ENCODE assay signal across 8 cellular contexts in genomic region chr11:119533931-119534694, GRCh38.
DNase-seq lines count a peak whose midpoint lies in the region; ATAC-seq and TF ChIP-seq lines count a peak whose summit lies in the region.

No MANE protein-coding gene starts in this region.

- peak; percentile 94 for TF ChIP-seq CTCF in epithelial cell of esophagus (IDR thresholded peaks at IDR 0.05; ENCODE audit: insufficient read depth, low read depth, low read length, missing control alignments)

- DNase-seq in EH (ENCODE audit: low read depth), result peak; percentile 62
- peak; percentile 70 for DNase-seq in NCI-H82 treated with DMSO at 0.1 percent for 48 hours (lab: John Stamatoyannopoulos, UW; ENCODE audit: unreplicated experiment)
- peak; percentile 4 to 33 for DNase-seq in activated CD8-positive, alpha-beta memory T cell treated with anti-CD3 and anti-CD28 coated beads for 1 hour (ENCODE audit: extremely low read depth in 1 of 2, low read depth in 1 of 2)
- DNase-seq in epithelial cell of esophagus (ENCODE audit: low read depth), result peak; percentile 68
- DNase-seq in mesenteric fat pad (ENCODE audit: low spot score), result peak; percentile 93

- peak; percentile 70 for ATAC-seq in HG03354 (IDR thresholded peaks at IDR 0.05; ENCODE audit: poor library complexity, severe bottlenecking, unreplicated experiment)
- peak; percentile 77 for ATAC-seq in stimulated activated memory B cell treated with anti-CD40 and anti-IgM and Interleukin-4, amounts not matched to agents 10 μg/mL and 1 μg/mL and 100 μg/mL, for 72 hours
- ATAC-seq in HG02678 (IDR thresholded peaks at IDR 0.05; ENCODE audit: unreplicated experiment), result no peak

- H3K4me3 ChIP-seq in epithelial cell of esophagus (ENCODE audit: low read length), result no peak overlapping the region

- H3K9me3 Mint-ChIP-seq in stimulated activated memory B cell treated with anti-CD40 and anti-IgM and Interleukin-4, amounts not matched to agents 10 μg/mL and 1 μg/mL and 100 μg/mL, for 72 hours, result no peaks in the 10 kb centered on the region

- no peaks in the 10 kb centered on the region for H3K36me3 Mint-ChIP-seq in stimulated activated memory B cell treated with anti-CD40 and anti-IgM and Interleukin-4, amounts not matched to agents 10 μg/mL and 1 μg/mL and 100 μg/mL, for 72 hours

- peak overlapping the region; percentile 15 for H3K4me3 Mint-ChIP-seq in stimulated activated memory B cell treated with anti-CD40 and anti-IgM and Interleukin-4, amounts not matched to agents 10 μg/mL and 1 μg/mL and 100 μg/mL, for 72 hours

- peaks cover 18% of the 10 kb centered on the region for H3K4me1 Mint-ChIP-seq in stimulated activated memory B cell treated with anti-CD40 and anti-IgM and Interleukin-4, amounts not matched to agents 10 μg/mL and 1 μg/mL and 100 μg/mL, for 72 hours

- H3K27ac Mint-ChIP-seq in stimulated activated memory B cell treated with anti-CD40 and anti-IgM and Interleukin-4, amounts not matched to agents 10 μg/mL and 1 μg/mL and 100 μg/mL, for 72 hours, result peak overlapping the region; percentile 68

- peaks cover 36% of the 10 kb centered on the region for H3K27me3 Mint-ChIP-seq in stimulated activated memory B cell treated with anti-CD40 and anti-IgM and Interleukin-4, amounts not matched to agents 10 μg/mL and 1 μg/mL and 100 μg/mL, for 72 hours

Comparison
In these comparisons a context has a peak if more than half of its experiments do, and no peak if none do; other contexts are left out.
1. DNase-seq: peak in every context shown above with its lines; median percentile 93 in mesenteric fat pad; 70 in NCI-H82 treated with DMSO at 0.1 percent for 48 hours; 68 in epithelial cell of esophagus; 62 in EH; 18 in activated CD8-positive, alpha-beta memory T cell treated with anti-CD3 and anti-CD28 coated beads for 1 hour.